In genomic region chr1:31937300-31938183, GRCh38 we compare ENCODE assay signal across 8 cellular contexts. TPM values are rescaled to one million over a fixed set of nuclear protein-coding genes. Genes with fewer than 3 reads are reported as not detected.
DNase-seq lines count a peak whose midpoint lies in the region; ATAC-seq, FAIRE-seq and TF ChIP-seq lines count a peak whose summit lies in the region.

No MANE protein-coding gene starts in this region.

- peak; percentile 33 for ATAC-seq in GM19025 (IDR thresholded peaks at IDR 0.05; ENCODE audit: low read depth, unreplicated experiment)
- ATAC-seq in HG03442 (IDR thresholded peaks at IDR 0.05; ENCODE audit: unreplicated experiment), result peak; percentile 14
- ATAC-seq in GM12878, result peak; percentile 49

- H3K4me2 ChIP-seq in GM12878 (ENCODE audit: control insufficient read depth, insufficient read depth) (peak overlapping the region; percentile 88; the same call in 1 of the 2 replicates), skeletal muscle satellite cell (ENCODE audit: low read length) (peak overlapping the region; percentile 95)

- POLR2A ChIA-PET in GM12878 (lab: Charles Lee), result interaction anchor here (0.9 to 4.5 kb wide), 9 partner anchors 7 to 78 kb away, joined by 4 to 104 read pairs (median 8); no protein-coding TSS in a partner anchor

- 0 out of 4 replicates have a peak, but pooled peaks cover 0 to 4% of the 10 kb centered on the region in 2 experiments for H3K36me3 ChIP-seq in GM12878 (ENCODE audit: control insufficient read depth in 2 of 2, insufficient read depth in 2 of 2, low read length in 1 of 2)
- H3K36me3 ChIP-seq in iPS-18a (ENCODE audit: control insufficient read depth, low read depth, low read length), result no peaks in the 10 kb centered on the region
- no peaks in the 10 kb centered on the region for H3K36me3 ChIP-seq in skeletal muscle satellite cell (ENCODE audit: insufficient read depth, low read length)

- no peak for TF ChIP-seq CTCF in GM12878 (IDR thresholded peaks at IDR 0.05 in 2 of 3, conservative IDR thresholded peaks at IDR 0.05 in 1 of 3; ENCODE audit: control insufficient read depth in 2 of 3, extremely low read depth in 1 of 3, insufficient read depth in 1 of 3, low read depth in 3 of 3, low read length in 3 of 3)

- TF ChIP-seq RAD21 in GM12878 (IDR thresholded peaks at IDR 0.05; ENCODE audit: insufficient read depth, low read depth, low read length), result no peak

- SMC1A ChIA-PET in GM12878 (lab: Charles Lee; ENCODE audit: uncharacterized antibody, unreplicated experiment), result interaction anchor here (0.6 to 9.1 kb wide), 4 partner anchors 16 to 177 kb away, joined by 3 to 315 read pairs (median 44); no protein-coding TSS in a partner anchor

- peak; percentile 91 for DNase-seq in Ammon's horn (ENCODE audit: low spot score)
- DNase-seq in T-helper 9 cell, result peak; percentile 72
- no peak for DNase-seq in GM12878 (ENCODE audit: low read depth, low spot score)
- DNase-seq in KG1 (lab: John Stamatoyannopoulos, UW), result no peak

- peak overlapping the region; percentile 84 for H3K4me3 ChIP-seq in GM12878
- H3K4me3 ChIP-seq in iPS-18a (ENCODE audit: low read length), result peak overlapping the region; percentile 91
- H3K4me3 ChIP-seq in skeletal muscle satellite cell (ENCODE audit: low read length), result peak overlapping the region; percentile 99

- no peaks in the 10 kb centered on the region for H3K27me3 ChIP-seq in GM12878 (replicated peaks in 1 of 2; ENCODE audit: control insufficient read depth in 2 of 2, insufficient read depth in 2 of 2, low read length in 1 of 2)
- H3K27me3 ChIP-seq in iPS-18a (ENCODE audit: control insufficient read depth, insufficient read depth, low read length), result peaks cover 11% of the 10 kb centered on the region
- H3K27me3 ChIP-seq in skeletal muscle satellite cell (ENCODE audit: control insufficient read depth, insufficient read depth, low read length), result no peaks in the 10 kb centered on the region

- BruUV-seq in GM12878 (replicated peaks; lab: Mats Ljungman, UMichigan), result no TSS peak

- in situ Hi-C loops in GM12878 (cut with MboI), result loop anchor here (10.0 kb wide), 1 partner anchor 1183 kb away; the partner anchor contains the start of gene LAPTM5

- RAD21 ChIA-PET in GM12878 (lab: Charles Lee; ENCODE audit: unreplicated experiment), result interaction anchor here (0.8 to 8.9 kb wide), 9 partner anchors 9 to 104 kb away, joined by 3 to 157 read pairs (median 4); no protein-coding TSS in a partner anchor

- no peak for FAIRE-seq in GM12878 (lab: Jason Lieb, UNC)

- TF ChIP-seq EP300 in GM12878 (IDR thresholded peaks at IDR 0.05; ENCODE audit: borderline replicate concordance in 1 of 2, control insufficient read depth in 1 of 2, low read depth in 2 of 2, low read length in 2 of 2), result no peak

- H3K9me3 ChIP-seq in GM12878 (replicated peaks; ENCODE audit: control insufficient read depth, insufficient read depth, low read length) (no peaks in the 10 kb centered on the region), iPS-18a (ENCODE audit: control insufficient read depth, low read depth, low read length) (no peaks in the 10 kb centered on the region), skeletal muscle satellite cell (replicated peaks; ENCODE audit: low read length) (no peaks in the 10 kb centered on the region)

- TF ChIP-seq POLR2A in GM12878 (IDR thresholded peaks at IDR 0.05; ENCODE audit: low read depth, low read length), result peak; percentile 75; the same call in 1 of the 2 replicates

- H3K79me2 ChIP-seq in GM12878 (ENCODE audit: control insufficient read depth, insufficient read depth, low read length), result peaks cover 79% of the 10 kb centered on the region

- H3K27ac ChIP-seq in GM12878 (ENCODE audit: control insufficient read depth, insufficient read depth) (peak overlapping the region; percentile 93), iPS-18a (ENCODE audit: low read length) (no peak overlapping the region)

- no peak overlapping the region; the same call in 1 of the 2 replicates for H2AFZ ChIP-seq in GM12878 (ENCODE audit: control insufficient read depth, low read depth, low read length)

- H3K4me1 ChIP-seq in GM12878 (ENCODE audit: control insufficient read depth, insufficient read depth, low read length), result peaks cover 30% of the 10 kb centered on the region
- peaks cover 19% of the 10 kb centered on the region for H3K4me1 ChIP-seq in iPS-18a (ENCODE audit: control insufficient read depth, low read depth, low read length)
- H3K4me1 ChIP-seq in skeletal muscle satellite cell (ENCODE audit: control insufficient read depth, insufficient read depth, low read length), result peaks cover 53% of the 10 kb centered on the region

- intact Hi-C loops in GM12878 (cut with micrococcal nuclease; ENCODE audit: unreplicated experiment), result loop anchor here (5.0 kb wide), 1 partner anchor 75 kb away; the partner anchor contains the start of gene KHDRBS1

- H3K9ac ChIP-seq in GM12878 (ENCODE audit: control insufficient read depth, insufficient read depth, low read length), result peak overlapping the region; percentile 96
- H3K9ac ChIP-seq in iPS-18a (ENCODE audit: low read length), result peak overlapping the region; percentile 71
- peak overlapping the region; percentile 93 for H3K9ac ChIP-seq in skeletal muscle satellite cell (ENCODE audit: low read depth, low read length)

- 0 out of 2 replicates have a peak, but pooled peaks cover 2% of the 10 kb centered on the region for H4K20me1 ChIP-seq in GM12878 (ENCODE audit: control insufficient read depth, insufficient read depth)

- CTCF ChIA-PET in GM12878 (lab: Yijun Ruan, JAX), result interaction anchor here (1.0 to 15.0 kb wide), 5 partner anchors 21 to 122 kb away, joined by 3 to 565 read pairs (median 5); partner anchors contain the start of gene SPOCD1

- WGBS in GM12878 (ENCODE audit: insufficient coverage, insufficient replicate concordance, low lambda C conversion rate, missing lambda C conversion rate), result under 1% methylated on average over 19 of the region's 78 CpGs

TF ChIP-seq in GM12878, 131 proteins besides CTCF, POLR2A, EP300 and RAD21 (continues in another document):
- TF ChIP-seq MYB (IDR thresholded peaks at IDR 0.05; ENCODE audit: borderline replicate concordance, low read depth, low read length) (no peak), EED (IDR thresholded peaks at IDR 0.05; ENCODE audit: low read depth) (no peak), RFX5 (IDR thresholded peaks at IDR 0.05; ENCODE audit: low read depth, low read length) (no peak), SREBF2 (IDR thresholded peaks at IDR 0.05; ENCODE audit: low read length) (no peak), FOXM1 (IDR thresholded peaks at IDR 0.05; ENCODE audit: low read depth, low read length) (no peak), POLR2AphosphoS5 (IDR thresholded peaks at IDR 0.05; ENCODE audit: low read length) (peak; percentile 76), SMAD5 (IDR thresholded peaks at IDR 0.05; ENCODE audit: low read depth) (no peak), RUNX3 (IDR thresholded peaks at IDR 0.05; ENCODE audit: low read length) (no peak), SREBF1 (IDR thresholded peaks at IDR 0.05; ENCODE audit: low read length) (no peak), ATF7 (IDR thresholded peaks at IDR 0.05; ENCODE audit: low read depth) (no peak; the same call in 1 of the 2 replicates)
- TF ChIP-seq, protein P1, sequence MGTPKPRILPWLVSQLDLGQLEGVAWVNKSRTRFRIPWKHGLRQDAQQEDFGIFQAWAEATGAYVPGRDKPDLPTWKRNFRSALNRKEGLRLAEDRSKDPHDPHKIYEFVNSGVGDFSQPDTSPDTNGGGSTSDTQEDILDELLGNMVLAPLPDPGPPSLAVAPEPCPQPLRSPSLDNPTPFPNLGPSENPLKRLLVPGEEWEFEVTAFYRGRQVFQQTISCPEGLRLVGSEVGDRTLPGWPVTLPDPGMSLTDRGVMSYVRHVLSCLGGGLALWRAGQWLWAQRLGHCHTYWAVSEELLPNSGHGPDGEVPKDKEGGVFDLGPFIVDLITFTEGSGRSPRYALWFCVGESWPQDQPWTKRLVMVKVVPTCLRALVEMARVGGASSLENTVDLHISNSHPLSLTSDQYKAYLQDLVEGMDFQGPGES (IDR thresholded peaks at IDR 0.05), result no peak

RNA-seq across cellular contexts. Expression of gene PTP4A2, which starts 0.6 kb away (rescaled TPM):
- total RNA-seq in GM12878 (2013; cell fraction: nucleolus; rRNA removed), result 309 and 320 TPM in 2 replicates
- total RNA-seq in GM12878 (2014; rRNA removed), result 334 and 416 TPM in 2 replicates
- 390 and 401 TPM in 2 replicates for total RNA-seq in GM12878 (2014; rRNA removed; fragmentation: Illumina TruSeq; extraction: Trizol)
- 348 and 360 TPM in 2 replicates for total RNA-seq in GM12878 (2021)
- 133 TPM for polyA plus RNA-seq in GM12878 (2011; ENCODE audit: low read depth)
- polyA plus RNA-seq in GM12878 (2011; rRNA removed), result 909 and 1,265 TPM in 2 replicates
- polyA plus RNA-seq in GM12878 (2011; cell fraction: cytosol; rRNA removed), result 152 and 181 TPM in 2 replicates
- 120 and 153 TPM in 2 replicates for polyA plus RNA-seq in GM12878 (2011; cell fraction: nucleus; rRNA removed)
- 252 and 315 TPM in 2 replicates for polyA plus RNA-seq in GM12878 (2012)
- polyA plus RNA-seq in GM12878 (2014; fragmentation: Illumina TruSeq; extraction: Trizol), result 547 and 710 TPM in 2 replicates
- polyA plus RNA-seq in GM12878 (2014; fragmentation: Nextera tagmentation; extraction: Ambion mirVana), result 100 to 1,000 TPM; 268 to 424 TPM
- 180 and 224 TPM in 2 replicates for polyA plus RNA-seq in GM12878 (2014; rRNA removed)
- polyA plus RNA-seq in GM12878 (2016; fragmentation: Nextera tagmentation; extraction: Ambion mirVana), result 100 to 1,000 TPM; 232 to 423 TPM
- 326 and 414 TPM in 2 replicates for polyA minus RNA-seq in GM12878 (2011; rRNA and poly(A)+ RNA removed)
- 268 and 284 TPM in 2 replicates for polyA minus RNA-seq in GM12878 (2011; cell fraction: cytosol; rRNA and poly(A)+ RNA removed)
- polyA minus RNA-seq in GM12878 (2011; cell fraction: nucleus; rRNA and poly(A)+ RNA removed), result 63.8 and 72.4 TPM in 2 replicates
- total RNA-seq in skeletal muscle satellite cell (2012; rRNA removed), result 413 and 440 TPM in 2 replicates

Comparison
In these comparisons a context has a peak if more than half of its experiments do, and no peak if none do; other contexts are left out.
1. DNase-seq: peak in Ammon's horn (single experiment) and T-helper 9 cell (single experiment); none in GM12878 (single experiment) and KG1 (single experiment).
2. Peak in every context shown above with its lines, with median percentiles within 50 percentile points of each other: ATAC-seq, H3K4me3 ChIP-seq and H3K9ac ChIP-seq.